In the genomic region with DNA sequence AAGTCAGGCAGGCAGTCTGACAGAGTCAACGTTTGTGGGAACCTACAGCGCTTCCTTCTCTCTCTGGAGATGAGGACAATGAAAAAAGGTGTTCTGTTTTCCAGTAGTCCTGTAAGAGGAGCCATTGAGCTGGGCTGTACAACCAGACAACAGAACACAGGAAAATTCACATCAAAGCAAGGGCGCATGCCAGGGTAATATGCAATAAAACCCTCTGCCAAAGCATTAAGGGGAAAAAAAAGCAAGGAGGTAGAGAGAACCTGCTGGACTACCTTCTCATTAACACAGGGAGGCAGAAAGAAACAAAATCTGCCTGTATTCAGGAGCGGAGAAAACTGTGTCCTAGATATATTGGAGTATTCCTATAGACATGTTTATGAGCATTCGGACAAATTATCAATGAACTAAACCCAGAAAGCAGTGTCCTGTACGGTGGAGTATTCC, we compare ENCODE assay signal across 8 cellular contexts. TPM values are rescaled to one million over a fixed set of nuclear protein-coding genes. Genes with fewer than 3 reads are reported as not detected.
A peak's percentile ranks its signal among the peaks of the same experiment; 100 is the strongest.
DNase-seq lines count a peak whose midpoint lies in the region; TF ChIP-seq lines count a peak whose summit lies in the region.

No MANE protein-coding gene starts in this region.

- CTCF ChIA-PET in mammary epithelial cell (lab: Charles Lee; ENCODE audit: low non-redundant PET): interaction anchor here (0.5 to 1.0 kb wide), 6 partner anchors 58 to 235 kb away, joined by 3 to 15 read pairs (median 4); a partner anchor contains a TSS

- no peak for TF ChIP-seq POLR2A in spleen (IDR thresholded peaks at IDR 0.05)

- TF ChIP-seq CTCF in OCI-LY3 (IDR thresholded peaks at IDR 0.05; ENCODE audit: low read depth, low read length) (peak; percentile 83), mammary epithelial cell (conservative IDR thresholded peaks at IDR 0.05 in 1 of 2, IDR thresholded peaks at IDR 0.05 in 1 of 2; ENCODE audit: extremely low read depth in 1 of 2, insufficient read depth in 1 of 2, low read depth in 1 of 2, low read length in 2 of 2) (peak; percentile 68 to 91), spleen (IDR thresholded peaks at IDR 0.05 in 8 of 11, conservative IDR thresholded peaks at IDR 0.05 in 3 of 11) (peak in 6 of 11 experiments; percentile 12 to 50 (median 42))

- WGBS in mammary epithelial cell (ENCODE audit: low coverage, missing lambda C conversion rate): 3% methylated on average over 6 of the region's 6 CpGs
- 17 to 27% (median 23%) methylated on average over 6 of the region's 6 CpGs for WGBS in spleen, 5 donors

- H3K27ac ChIP-seq in OCI-LY3 (ENCODE audit: low read length): no peak overlapping the region
- peak overlapping the region; percentile 61 for H3K27ac ChIP-seq in mammary epithelial cell (ENCODE audit: insufficient read depth, low read depth, low read length)
- H3K27ac ChIP-seq in spleen: peak overlapping the region in 7 of 8 donors; percentile 59 to 97 (median 90)

- H4K20me1 ChIP-seq in OCI-LY3 (ENCODE audit: insufficient read depth, low read length) (no peaks in the 10 kb centered on the region), mammary epithelial cell (ENCODE audit: insufficient read depth, low read length) (no peaks in the 10 kb centered on the region)

- no peaks in the 10 kb centered on the region for H3K9me3 ChIP-seq in OCI-LY3 (ENCODE audit: insufficient read depth, low read length)
- H3K9me3 ChIP-seq in mammary epithelial cell (replicated peaks; ENCODE audit: insufficient read depth, low read length): no peaks in the 10 kb centered on the region
- no peaks in the 10 kb centered on the region for H3K9me3 ChIP-seq in spleen

- TSS peak; percentile 18 for BruUV-seq in mammary epithelial cell (replicated peaks; lab: Mats Ljungman, UMichigan)

- dilution Hi-C loops in mammary epithelial cell (cut with HindIII; ENCODE audit: low sequenced_read_pairs): no loop called here

- H2AFZ ChIP-seq in OCI-LY3 (ENCODE audit: low read depth, low read length) (no peak overlapping the region), mammary epithelial cell (ENCODE audit: low read depth, low read length) (peak overlapping the region; percentile 35)

- peak overlapping the region; percentile 91 for H3K4me2 ChIP-seq in OCI-LY3 (ENCODE audit: low read length)
- H3K4me2 ChIP-seq in mammary epithelial cell (ENCODE audit: insufficient read depth, low read depth, low read length): peak overlapping the region; percentile 98

- H3K36me3 ChIP-seq in OCI-LY3 (replicated peaks; ENCODE audit: low read depth, low read length) (no peaks in the 10 kb centered on the region), mammary epithelial cell (ENCODE audit: insufficient read depth, low read length) (no peaks in the 10 kb centered on the region), spleen (peaks cover 0 to 9% (median 0%) of the 10 kb centered on the region in 6 donors)

- H3K79me2 ChIP-seq in OCI-LY3 (ENCODE audit: low read length) (no peaks in the 10 kb centered on the region), mammary epithelial cell (ENCODE audit: insufficient read depth, low read length) (peaks cover 34% of the 10 kb centered on the region)

- H3K4me3 ChIP-seq in OCI-LY3 (ENCODE audit: low read length) (peak overlapping the region; percentile 95), mammary epithelial cell (replicated peaks in 1 of 3; ENCODE audit: insufficient read depth in 1 of 3, low read depth in 2 of 3, low read length in 3 of 3) (peak overlapping the region; percentile 7 to 91 (median 86)), spleen (peak overlapping the region in 7 of 8 donors; percentile 36 to 98 (median 88))

- H3K4me1 ChIP-seq in OCI-LY3 (ENCODE audit: low read length) (peaks cover 40% of the 10 kb centered on the region), mammary epithelial cell (ENCODE audit: insufficient read depth, low read length) (peaks cover 24% of the 10 kb centered on the region), spleen (peaks cover 0 to 91% (median 58%) of the 10 kb centered on the region in 6 donors)

- intact Hi-C loops in mammary epithelial cell (cut with micrococcal nuclease) (loop anchor here (1.0 to 5.0 kb wide), 6 partner anchors 27 to 125 kb away; a partner anchor contains a TSS), spleen (cut with DNase I; ENCODE audit: low total_unique reads) (loop anchor here (5.0 to 10.0 kb wide), 2 partner anchors 71 to 112 kb away; no protein-coding TSS in a partner anchor)

- H3K9ac ChIP-seq in OCI-LY3 (ENCODE audit: low read length) (no peak overlapping the region), mammary epithelial cell (ENCODE audit: insufficient read depth, low read length) (no peak overlapping the region)

- peak; percentile 40 to 77 for DNase-seq in NCI-H524 (lab: John Stamatoyannopoulos, UW)
- no peak for DNase-seq in NCI-H524 treated with DMSO at 0.1 percent for 48 hours (lab: John Stamatoyannopoulos, UW)
- DNase-seq in KBM-7: peak; percentile 86
- peak; percentile 91 for DNase-seq in mammary epithelial cell
- peak; percentile 80 for DNase-seq in islet precursor cell
- DNase-seq in spleen: no peak
- no peak for DNase-seq in activated CD4-positive, CD25-positive, alpha-beta regulatory T cell treated with anti-CD3 and anti-CD28 coated beads, Interleukin-2, amount 50 U/mL, for 72 hours

- in situ Hi-C loops in KBM-7 (cut with MboI; ENCODE audit: low pct_unique_long_range_greater_than_20kb, low sequenced_read_pairs) (no loop called here), mammary epithelial cell (cut with MboI; ENCODE audit: low sequenced_read_pairs in 2 of 2) (loop anchor here in 1 of 2 donors (10.0 kb wide), 1 partner anchor 61 kb away; no protein-coding TSS in a partner anchor)

- H3K27me3 ChIP-seq in OCI-LY3 (ENCODE audit: low read depth, low read length) (no peaks in the 10 kb centered on the region), mammary epithelial cell (ENCODE audit: insufficient read depth, low read length) (no peaks in the 10 kb centered on the region), spleen (replicated peaks in 1 of 7) (no peaks in the 10 kb centered on the region)

RNA-seq across cellular contexts. Expression of a gene that starts 1.3 kb away (rescaled TPM):
- total RNA-seq in mammary epithelial cell (10 to 100 TPM in 1 of 2 donors, 1 to 10 TPM in 1; 8.8 to 13.5 TPM), spleen (10 to 100 TPM; 22.0 to 46.8 (median 30.7) TPM)
- polyA plus RNA-seq in mammary epithelial cell (5.9 TPM), spleen (1 to 10 TPM; 1.1 to 3.8 (median 1.8) TPM)
- polyA minus RNA-seq in mammary epithelial cell: 15.0 TPM

Comparison
In these comparisons a context has a peak if more than half of its experiments do, and no peak if none do; other contexts are left out.
1. DNase-seq: peak in NCI-H524 (2 of 2), KBM-7 (single experiment), mammary epithelial cell (single experiment) and islet precursor cell (single experiment); none in NCI-H524 treated with DMSO at 0.1 percent for 48 hours (single experiment), spleen (single experiment) and activated CD4-positive, CD25-positive, alpha-beta regulatory T cell treated with anti-CD3 and anti-CD28 coated beads, Interleukin-2, amount 50 U/mL, for 72 hours (single experiment).
2. Peak in every context shown above with its lines, with median percentiles within 50 percentile points of each other: H3K4me3 ChIP-seq and CTCF ChIP-seq.